Comparison of ENCODE assay signal across 10 cellular contexts in the genomic region with DNA sequence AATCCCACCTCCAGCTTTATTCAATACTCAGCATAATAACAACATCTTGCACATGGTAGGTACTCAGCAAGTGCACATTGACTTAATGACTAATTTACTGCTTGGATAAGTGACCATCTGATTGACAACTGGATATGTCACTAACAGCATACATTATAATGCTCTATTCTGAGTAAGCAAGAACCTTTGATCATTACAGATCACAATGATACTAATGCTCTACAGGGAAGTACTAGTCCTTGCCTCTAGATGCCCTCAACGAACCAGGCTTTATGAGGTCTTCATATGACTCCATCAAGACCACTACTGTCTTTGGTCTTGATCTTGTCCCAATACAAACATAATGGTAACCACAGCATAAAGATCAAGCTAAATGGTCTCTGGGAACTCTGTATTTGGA.
DNase-seq lines count a peak whose midpoint lies in the region; ATAC-seq, FAIRE-seq and TF ChIP-seq lines count a peak whose summit lies in the region.
"Had no signal": no experiment of that assay in that cellular context is flagged by ENCODE, and none has a peak within 500 bp of the region (broad histone marks: within the 10 kb centered on the region; RNA-seq: fewer than 3 reads in every experiment).

No MANE protein-coding gene starts in this region.

- ATAC-seq in activated naive CD4-positive, alpha-beta T cell treated with anti-CD3 and anti-CD28 coated beads, Interleukin-2, amount 50 U/mL, for 72 hours, result peak; percentile 89 to 95
- ATAC-seq in IMR-90 (ENCODE audit: low read depth), result no peak
- ATAC-seq in K562, result peak; percentile 67
- ATAC-seq in upper lobe of right lung, result no peak
- ATAC-seq in GM18867 (IDR thresholded peaks at IDR 0.05; ENCODE audit: unreplicated experiment), result no peak
- ATAC-seq in gastroesophageal sphincter, result no peak

- no peak overlapping the region for H2BK5ac ChIP-seq in IMR-90 (ENCODE audit: low read depth, low read length, poor library complexity, severe bottlenecking)

- H3K36me3 Mint-ChIP-seq in activated naive CD4-positive, alpha-beta T cell treated with anti-CD3 and anti-CD28 coated beads, Interleukin-2, amount 50 U/mL, for 72 hours, result peaks cover 7 to 56% of the 10 kb centered on the region in 2 donors

- TF ChIP-seq CTCF in IMR-90 (conservative IDR thresholded peaks at IDR 0.05; ENCODE audit: low read depth, low read length) (0 out of 2 replicates have a peak, but pooled peaks have one; percentile 23), K562 (IDR thresholded peaks at IDR 0.05 in 2 of 3, conservative IDR thresholded peaks at IDR 0.05 in 1 of 3; ENCODE audit: insufficient read depth in 2 of 3, low read depth in 1 of 3, low read length in 3 of 3) (peak; percentile 26 to 38 (median 29); a peak in 3 of 6 replicates), upper lobe of right lung (IDR thresholded peaks at IDR 0.05) (peak; percentile 19), gastroesophageal sphincter (IDR thresholded peaks at IDR 0.05) (no peak)

- dilution Hi-C loops in IMR-90 (cut with HindIII; ENCODE audit: low sequenced_read_pairs, unreplicated experiment), result no loop called here

- POLR2A ChIA-PET in IMR-90 (lab: Charles Lee; ENCODE audit: unreplicated experiment), result no interaction called here
- POLR2A ChIA-PET in K562 (lab: Yijun Ruan, JAX), result interaction anchor here (1.2 kb wide), 1 partner anchor 9 kb away, joined by 3 read pairs; no protein-coding TSS in a partner anchor

- H3K79me1 ChIP-seq in IMR-90 (ENCODE audit: low read depth in 1 of 2, low read length in 2 of 2), result peaks cover 52 to 63% of the 10 kb centered on the region in 2 experiments

- no peaks in the 10 kb centered on the region for H3K9me3 Mint-ChIP-seq in activated naive CD4-positive, alpha-beta T cell treated with anti-CD3 and anti-CD28 coated beads, Interleukin-2, amount 50 U/mL, for 72 hours

- H3K4me1 ChIP-seq in IMR-90 (ENCODE audit: control insufficient read depth, insufficient read depth, low read length) (peaks cover 12% of the 10 kb centered on the region), K562 (replicated peaks in 1 of 2; ENCODE audit: control insufficient read depth in 2 of 2, insufficient read depth in 2 of 2, low read length in 2 of 2) (peaks cover 2 to 4% of the 10 kb centered on the region in 2 experiments; a peak in 4 of 5 replicates), upper lobe of right lung (peaks cover 6% of the 10 kb centered on the region), gastroesophageal sphincter (peaks cover 4 to 22% (median 4%) of the 10 kb centered on the region in 3 donors)

- no peak overlapping the region for H2AK9ac ChIP-seq in IMR-90 (replicated peaks; ENCODE audit: low read depth, low read length, poor library complexity)

- peak overlapping the region; percentile 64 for H2BK120ac ChIP-seq in IMR-90 (ENCODE audit: low read depth, low read length)

- in situ Hi-C loops in IMR-90 (cut with MboI; ENCODE audit: low sequenced_read_pairs), result no loop called here
- in situ Hi-C loops in K562 (cut with MboI), result no loop called here

- 0 out of 2 replicates have a peak overlapping the region, but pooled peaks have one; percentile 70 for H3K14ac ChIP-seq in IMR-90 (replicated peaks; ENCODE audit: low read depth, low read length)

- H3K27ac ChIP-seq in IMR-90 (ENCODE audit: insufficient read depth, low read length), result no peak overlapping the region
- no peak overlapping the region for H3K27ac ChIP-seq in K562 (ENCODE audit: extremely low read depth, low read depth, low read length)
- no peak overlapping the region for H3K27ac ChIP-seq in upper lobe of right lung
- H3K27ac ChIP-seq in gastroesophageal sphincter, result no peak overlapping the region
- H3K27ac ChIP-seq: epithelial cell of prostate, parathyroid adenoma had no signal

- peak overlapping the region; percentile 10; the same call in 1 of the 2 replicates for H2AK5ac ChIP-seq in IMR-90 (ENCODE audit: low read depth, low read length)

- H2BK20ac ChIP-seq in IMR-90 (ENCODE audit: low read depth, low read length), result peak overlapping the region; percentile 57

- no peaks in the 10 kb centered on the region for H3K79me2 ChIP-seq in K562 (ENCODE audit: control insufficient read depth, insufficient read depth, low read length)

- no peak overlapping the region for H4K8ac ChIP-seq in IMR-90 (ENCODE audit: low read depth in 2 of 2, low read length in 2 of 2)

- H3K23ac ChIP-seq in IMR-90 (ENCODE audit: low read depth, low read length), result peak overlapping the region; percentile 33; the same call in 1 of the 2 replicates

- H2BK15ac ChIP-seq in IMR-90 (ENCODE audit: low read depth, low read length), result 0 out of 3 replicates have a peak overlapping the region, but pooled peaks have one; percentile 8

- H3K9ac ChIP-seq in IMR-90 (ENCODE audit: low read depth, low read length) (no peak overlapping the region), K562 (ENCODE audit: insufficient read depth in 1 of 2, low read depth in 2 of 2, low read length in 2 of 2) (no peak overlapping the region)
- H3K9ac ChIP-seq: parathyroid adenoma had no signal

- H2AFZ ChIP-seq in IMR-90 (replicated peaks; ENCODE audit: low read length, poor library complexity) (no peak overlapping the region), K562 (ENCODE audit: low read depth, low read length) (no peak overlapping the region)
- H2AFZ ChIP-seq: parathyroid adenoma had no signal

- no peak overlapping the region; the same call in 1 of the 2 replicates for H4K91ac ChIP-seq in IMR-90 (ENCODE audit: insufficient read depth, low read depth, low read length)

- H3K9me3 ChIP-seq in IMR-90 (ENCODE audit: control insufficient read depth, insufficient read depth, low read length), result no peaks in the 10 kb centered on the region
- H3K9me3 ChIP-seq in K562 (replicated peaks; ENCODE audit: control insufficient read depth, insufficient read depth, low read depth, low read length), result no peaks in the 10 kb centered on the region
- no peaks in the 10 kb centered on the region for H3K9me3 ChIP-seq in upper lobe of right lung
- no peaks in the 10 kb centered on the region for H3K9me3 ChIP-seq in gastroesophageal sphincter

- peak; percentile 52 for FAIRE-seq in K562 (lab: Jason Lieb, UNC)

- peak overlapping the region; percentile 81; the same call in 1 of the 2 replicates for H3K4ac ChIP-seq in IMR-90 (ENCODE audit: low read depth, low read length)

- no peak overlapping the region for H3K4me2 ChIP-seq in IMR-90 (ENCODE audit: low read depth, low read length)
- H3K4me2 ChIP-seq in K562 (ENCODE audit: insufficient read depth, low read length), result no peak overlapping the region

- H3K56ac ChIP-seq in IMR-90 (ENCODE audit: extremely low read depth, insufficient read depth, low read length), result 0 out of 2 replicates have a peak overlapping the region, but pooled peaks have one; percentile 4

- intact Hi-C loops in IMR-90 (cut with micrococcal nuclease) (loop anchor here (2.0 kb wide), 1 partner anchor 251 kb away; a partner anchor contains a TSS), K562 (cut with micrococcal nuclease) (loop anchor here (2.0 kb wide), 1 partner anchor 251 kb away; a partner anchor contains a TSS), upper lobe of right lung (cut with DNase I) (no loop called here)

- WGBS in IMR-90 (ENCODE audit: extremely low coverage in 2 of 2, insufficient read length in 1 of 2), 2 experiments, result 80% methylated on average over 1 of the region's 1 CpG; no CpG with 5 or more reads in 1 of the 2 experiments
- 29% methylated on average over 1 of the region's 1 CpG for WGBS in K562 (ENCODE audit: insufficient coverage, low coverage, missing lambda C conversion rate)
- 67 to 100% methylated on average over 1 of the region's 1 CpG for WGBS in gastroesophageal sphincter (ENCODE audit: low coverage in 1 of 2), 2 donors

- H4K20me1 ChIP-seq in IMR-90 (ENCODE audit: insufficient read depth, low read length) (no peaks in the 10 kb centered on the region; the same call in 1 of the 2 replicates), K562 (replicated peaks; ENCODE audit: control insufficient read depth, insufficient read depth, low read length) (no peaks in the 10 kb centered on the region)

- H3K27me3 ChIP-seq in IMR-90 (ENCODE audit: control insufficient read depth, insufficient read depth, low read length) (no peaks in the 10 kb centered on the region), K562 (ENCODE audit: control insufficient read depth in 2 of 2, insufficient read depth in 2 of 2, low read length in 2 of 2) (no peaks in the 10 kb centered on the region), upper lobe of right lung (no peaks in the 10 kb centered on the region), gastroesophageal sphincter (no peaks in the 10 kb centered on the region)

- H3K18ac ChIP-seq in IMR-90 (ENCODE audit: low read depth, low read length), result peak overlapping the region; percentile 42; the same call in 1 of the 2 replicates

- CTCF ChIA-PET in IMR-90 (lab: Yijun Ruan, JAX), result interaction anchor here (1.0 to 1.5 kb wide), 2 partner anchors 37 to 147 kb away, joined by 3 read pairs; no protein-coding TSS in a partner anchor
- CTCF ChIA-PET in K562 (lab: Yijun Ruan, JAX; ENCODE audit: low intra/inter-chr PET ratio), result no interaction called here

- H3K27ac Mint-ChIP-seq in activated naive CD4-positive, alpha-beta T cell treated with anti-CD3 and anti-CD28 coated beads, Interleukin-2, amount 50 U/mL, for 72 hours, result peak overlapping the region in 1 of 2 donors; percentile 42

- DNase-seq in activated naive CD4-positive, alpha-beta T cell treated with anti-CD3 and anti-CD28 coated beads, Interleukin-2, amount 50 U/mL, for 72 hours (ENCODE audit: low spot score in 2 of 2), result no peak
- DNase-seq in activated naive CD4-positive, alpha-beta T cell (lab: John Stamatoyannopoulos, UW), result no peak
- peak; percentile 27 for DNase-seq in IMR-90
- DNase-seq in K562 (ENCODE audit: extremely low read depth in 1 of 4, low spot score in 3 of 4), result no peak
- no peak for DNase-seq in upper lobe of right lung
- DNase-seq in anterior cingulate cortex (lab: John Stamatoyannopoulos, UW), result no peak

- TF ChIP-seq EP300 in K562 (IDR thresholded peaks at IDR 0.05; ENCODE audit: low read length) (no peak), gastroesophageal sphincter (IDR thresholded peaks at IDR 0.05) (no peak)

- H3K4me3 ChIP-seq in IMR-90 (ENCODE audit: insufficient read depth, low read depth, low read length) (no peak overlapping the region), K562 (no peak overlapping the region), upper lobe of right lung (no peak overlapping the region), gastroesophageal sphincter (no peak overlapping the region)

- peaks cover 12% of the 10 kb centered on the region for H3K36me3 ChIP-seq in IMR-90 (ENCODE audit: control insufficient read depth, insufficient read depth, low read length)
- peaks cover 4% of the 10 kb centered on the region; the same call in 2 of the 3 replicates for H3K36me3 ChIP-seq in K562 (ENCODE audit: control insufficient read depth, insufficient read depth, low read length)
- peaks cover 8% of the 10 kb centered on the region for H3K36me3 ChIP-seq in upper lobe of right lung
- peaks cover 0 to 22% of the 10 kb centered on the region in 2 donors for H3K36me3 ChIP-seq in gastroesophageal sphincter

- TF ChIP-seq POLR2A in IMR-90 (IDR thresholded peaks at IDR 0.05; ENCODE audit: low read depth, low read length) (no peak), K562 (conservative IDR thresholded peaks at IDR 0.05) (no peak), gastroesophageal sphincter (IDR thresholded peaks at IDR 0.05) (no peak)

- BruUV-seq in IMR-90 (replicated peaks; lab: Mats Ljungman, UMichigan) (no TSS peak), K562 (replicated peaks; lab: Mats Ljungman, UMichigan) (no TSS peak)

- TF ChIP-seq RAD21 in IMR-90 (IDR thresholded peaks at IDR 0.05; ENCODE audit: low read length) (peak; percentile 39), K562 (CRISPR knock-in tag; conservative IDR thresholded peaks at IDR 0.05 in 1 of 2, IDR thresholded peaks at IDR 0.05 in 1 of 2) (peak; percentile 29 to 58; a peak in 3 of 4 replicates)

- H4K5ac ChIP-seq in IMR-90 (ENCODE audit: low read depth, low read length), result no peak overlapping the region; the same call in 1 of the 2 replicates

- H3K9me1 ChIP-seq in IMR-90 (ENCODE audit: insufficient read depth, low read length), result peaks cover 5% of the 10 kb centered on the region
- no peaks in the 10 kb centered on the region for H3K9me1 ChIP-seq in K562 (ENCODE audit: control insufficient read depth, insufficient read depth, low read length)

Comparison
In these comparisons a context has a peak if more than half of its experiments do, and no peak if none do; other contexts are left out.
1. ATAC-seq: peak in activated naive CD4-positive, alpha-beta T cell treated with anti-CD3 and anti-CD28 coated beads, Interleukin-2, amount 50 U/mL, for 72 hours (2 of 2) and K562 (single experiment); none in IMR-90 (single experiment), upper lobe of right lung (single experiment), GM18867 (single experiment) and gastroesophageal sphincter (single experiment).
2. CTCF ChIP-seq: peak in IMR-90 (single experiment), K562 (3 of 3) and upper lobe of right lung (single experiment); none in gastroesophageal sphincter (0 of 4).